ENCODE assay signal across 9 cellular contexts in genomic region chr20:21511850-21512633, GRCh38. TPM values are rescaled to one million over a fixed set of nuclear protein-coding genes. Genes with fewer than 3 reads are reported as not detected.
A peak's percentile ranks its signal among the peaks of the same experiment; 100 is the strongest.
DNase-seq lines count a peak whose midpoint lies in the region; ATAC-seq and TF ChIP-seq lines count a peak whose summit lies in the region.
"Had no signal": no experiment of that assay in that cellular context is flagged by ENCODE, and none has a peak within 500 bp of the region (broad histone marks: within the 10 kb centered on the region; RNA-seq: fewer than 3 reads in every experiment).

No MANE protein-coding gene starts in this region.

- no peak overlapping the region for H3K27ac ChIP-seq in CD4-positive, CD25-positive, alpha-beta regulatory T cell (ENCODE audit: insufficient read depth, low read length, poor library complexity, severe bottlenecking)
- no peak overlapping the region for H3K27ac ChIP-seq in PC-3 (ENCODE audit: low read length)
- H3K27ac ChIP-seq in endodermal cell (ENCODE audit: low read depth, low read length), result no peak overlapping the region
- no peak overlapping the region for H3K27ac ChIP-seq in neuronal stem cell (replicated peaks; ENCODE audit: low read length)
- no peak overlapping the region for H3K27ac ChIP-seq in tibial nerve

- POLR2A ChIA-PET in PC-3 (lab: Charles Lee; ENCODE audit: unreplicated experiment), result no interaction called here

- H3K27me3 ChIP-seq in CD4-positive, CD25-positive, alpha-beta regulatory T cell (ENCODE audit: control insufficient read depth, insufficient read depth, low read length), result peaks cover 27% of the 10 kb centered on the region
- H3K27me3 ChIP-seq in PC-3 (ENCODE audit: low read length) (peaks cover 80% of the 10 kb centered on the region), endodermal cell (ENCODE audit: control insufficient read depth, insufficient read depth, low read length, poor library complexity, severe bottlenecking) (peaks cover 97% of the 10 kb centered on the region), neuronal stem cell (ENCODE audit: control insufficient read depth in 3 of 3, insufficient read depth in 3 of 3, low read depth in 1 of 3, low read length in 3 of 3) (peaks cover 81 to 98% (median 95%) of the 10 kb centered on the region in 3 experiments), tibial nerve (peaks cover 7 to 100% of the 10 kb centered on the region in 2 donors)

- no peak overlapping the region for H4K8ac ChIP-seq in neuronal stem cell (ENCODE audit: low read depth, low read length)

- H3K9me3 ChIP-seq in CD4-positive, CD25-positive, alpha-beta regulatory T cell (ENCODE audit: control insufficient read depth in 2 of 2, low read length in 2 of 2), result no peaks in the 10 kb centered on the region
- H3K9me3 ChIP-seq in PC-3 (ENCODE audit: low read length), result no peaks in the 10 kb centered on the region
- no peaks in the 10 kb centered on the region for H3K9me3 ChIP-seq in endodermal cell (ENCODE audit: control insufficient read depth, low read length)
- no peaks in the 10 kb centered on the region for H3K9me3 ChIP-seq in neuronal stem cell (replicated peaks in 1 of 2; ENCODE audit: control insufficient read depth in 2 of 2, insufficient read depth in 1 of 2, low read depth in 1 of 2, low read length in 2 of 2)
- no peaks in the 10 kb centered on the region for H3K9me3 ChIP-seq in tibial nerve

- peak overlapping the region; percentile 73 for H3K23ac ChIP-seq in neuronal stem cell (ENCODE audit: low read depth, low read length, poor library complexity)

- peak overlapping the region in 1 of 3 donors; percentile 43 for H3K27ac Mint-ChIP-seq in CD4-positive, CD25-positive, alpha-beta regulatory T cell
- no peak overlapping the region for H3K27ac Mint-ChIP-seq in endodermal cell

- H3K27me3 Mint-ChIP-seq in CD4-positive, CD25-positive, alpha-beta regulatory T cell, result peaks cover 94% of the 10 kb centered on the region
- peaks cover 94% of the 10 kb centered on the region for H3K27me3 Mint-ChIP-seq in endodermal cell (ENCODE audit: insufficient read depth)

- no peak overlapping the region for H3K4ac ChIP-seq in neuronal stem cell (ENCODE audit: low read length)

- BruUV-seq in PC-3 (replicated peaks; lab: Mats Ljungman, UMichigan), result no TSS peak

- H3F3A ChIP-seq in PC-3 (ENCODE audit: low read length, unreplicated experiment), result no peaks in the 10 kb centered on the region

- no peak for TF ChIP-seq POLR2A in tibial nerve (IDR thresholded peaks at IDR 0.05)

- H3K79me1 ChIP-seq in neuronal stem cell (ENCODE audit: low read depth, low read length), result no peaks in the 10 kb centered on the region

- no peak overlapping the region for H2BK5ac ChIP-seq in neuronal stem cell (ENCODE audit: low read length)

- H2AFZ ChIP-seq in PC-3 (ENCODE audit: low read length), result no peak overlapping the region
- H2AFZ ChIP-seq in neuronal stem cell (ENCODE audit: low read length), result peak overlapping the region; percentile 68

- H3K9me3 Mint-ChIP-seq in CD4-positive, CD25-positive, alpha-beta regulatory T cell, result peaks cover 0 to 9% (median 0%) of the 10 kb centered on the region in 7 donors
- H3K9me3 Mint-ChIP-seq in endodermal cell, result no peaks in the 10 kb centered on the region

- H2BK12ac ChIP-seq in neuronal stem cell (ENCODE audit: low read length), result no peak overlapping the region

- no peak for ATAC-seq in CD4-positive, CD25-positive, alpha-beta regulatory T cell (ENCODE audit: low read depth in 2 of 2)
- peak; percentile 13; the same call in 1 of the 2 replicates for ATAC-seq in PC-3
- ATAC-seq in GM19023 (IDR thresholded peaks at IDR 0.05; ENCODE audit: unreplicated experiment), result no peak

- no peak for TF ChIP-seq CTCF in PC-3 (conservative IDR thresholded peaks at IDR 0.05; ENCODE audit: low read depth, low read length)
- no peak for TF ChIP-seq CTCF in endodermal cell (conservative IDR thresholded peaks at IDR 0.05)
- no peak for TF ChIP-seq CTCF in tibial nerve (IDR thresholded peaks at IDR 0.05)

- peak overlapping the region; percentile 49 for H2BK15ac ChIP-seq in neuronal stem cell (ENCODE audit: low read length)

- H4K20me1 ChIP-seq in PC-3 (ENCODE audit: low read length), result no peaks in the 10 kb centered on the region

- H3K4me2 ChIP-seq in PC-3 (ENCODE audit: low read length) (peak overlapping the region; percentile 77), neuronal stem cell (ENCODE audit: insufficient read depth, low read length, poor library complexity, severe bottlenecking) (no peak overlapping the region)

- no peak for TF ChIP-seq EP300 in tibial nerve (IDR thresholded peaks at IDR 0.05)

- WGBS in endodermal cell (ENCODE audit: insufficient coverage in 1 of 2, insufficient read length in 1 of 2), 2 experiments, result 0 to 1% methylated on average over 12 to 76 of the region's 76 CpGs
- no CpG with 5 or more reads among the region's 76 CpGs for WGBS in neuronal stem cell (ENCODE audit: extremely low coverage in 2 of 2, insufficient read length in 2 of 2, insufficient replicate concordance in 1 of 2), 2 donors
- 9 to 14% methylated on average over 38 to 43 of the region's 76 CpGs for WGBS in tibial nerve, 2 donors

- no peak for DNase-seq in CD4-positive, CD25-positive, alpha-beta regulatory T cell
- no peak for DNase-seq in PC-3
- peak; percentile 80 for DNase-seq in endodermal cell
- no peak for DNase-seq in neuronal stem cell (ENCODE audit: low spot score)
- DNase-seq in tibial nerve (ENCODE audit: low spot score in 2 of 2), result no peak
- no peak for DNase-seq in HPDE6-E6E7 (ENCODE audit: extremely low spot score)
- DNase-seq in stimulated activated CD4-positive, alpha-beta T cell treated with anti-CD3 and anti-CD28 coated beads, Interleukin-4, amount 100 ng/mL, for 24 hours, result no peak

- no peak overlapping the region for H2BK120ac ChIP-seq in neuronal stem cell (ENCODE audit: low read depth, low read length)

- no peak overlapping the region for H4K91ac ChIP-seq in neuronal stem cell (ENCODE audit: low read depth, low read length, poor library complexity)

- H3K4me1 ChIP-seq in CD4-positive, CD25-positive, alpha-beta regulatory T cell (ENCODE audit: control insufficient read depth, insufficient read depth, low read length, poor library complexity, severe bottlenecking), result peaks cover 65% of the 10 kb centered on the region
- H3K4me1 ChIP-seq in PC-3 (ENCODE audit: insufficient read depth, low read length), result 0 out of 2 replicates have a peak, but pooled peaks cover 8% of the 10 kb centered on the region
- peaks cover 9% of the 10 kb centered on the region for H3K4me1 ChIP-seq in endodermal cell (ENCODE audit: control insufficient read depth, insufficient read depth, low read length)
- H3K4me1 ChIP-seq in neuronal stem cell (ENCODE audit: control insufficient read depth in 2 of 2, insufficient read depth in 1 of 2, low read depth in 1 of 2, low read length in 2 of 2), result peaks cover 10 to 15% of the 10 kb centered on the region in 2 donors
- H3K4me1 ChIP-seq in tibial nerve, result peaks cover 0 to 89% (median 45%) of the 10 kb centered on the region in 4 donors

- no peak overlapping the region for H3K14ac ChIP-seq in neuronal stem cell (ENCODE audit: low read length)

- H3K9ac ChIP-seq in PC-3 (ENCODE audit: low read length), result no peak overlapping the region
- no peak overlapping the region for H3K9ac ChIP-seq in endodermal cell (ENCODE audit: extremely low read depth, low read length, poor library complexity, severe bottlenecking)
- H3K9ac ChIP-seq in neuronal stem cell (ENCODE audit: low read depth, low read length, poor library complexity), result no peak overlapping the region

- CTCF ChIA-PET in PC-3 (lab: Charles Lee), result no interaction called here

- peaks cover 4 to 76% (median 28%) of the 10 kb centered on the region in 4 donors for H3K4me1 Mint-ChIP-seq in CD4-positive, CD25-positive, alpha-beta regulatory T cell
- H3K4me1 Mint-ChIP-seq in endodermal cell, result peaks cover 36% of the 10 kb centered on the region

- H3K36me3 Mint-ChIP-seq in CD4-positive, CD25-positive, alpha-beta regulatory T cell, result no peaks in the 10 kb centered on the region
- H3K36me3 Mint-ChIP-seq in endodermal cell (ENCODE audit: low read depth), result no peaks in the 10 kb centered on the region

- H3K4me3 ChIP-seq in CD4-positive, CD25-positive, alpha-beta regulatory T cell (ENCODE audit: low read depth, low read length), result no peak overlapping the region
- peak overlapping the region; percentile 50 for H3K4me3 ChIP-seq in PC-3 (ENCODE audit: low read length)
- H3K4me3 ChIP-seq in endodermal cell (ENCODE audit: low read length), result peak overlapping the region; percentile 36
- no peak overlapping the region for H3K4me3 ChIP-seq in neuronal stem cell (ENCODE audit: low read length in 2 of 2)
- H3K4me3 ChIP-seq in tibial nerve, result peak overlapping the region in 2 of 4 donors; percentile 3 to 40

- H3K18ac ChIP-seq in neuronal stem cell (ENCODE audit: low read length), result peak overlapping the region; percentile 65

- no peaks in the 10 kb centered on the region for H3K9me2 ChIP-seq in PC-3 (replicated peaks; ENCODE audit: low read length)

- H2AK5ac ChIP-seq in neuronal stem cell (ENCODE audit: low read depth, low read length), result peak overlapping the region; percentile 37

- peak overlapping the region; percentile 47 to 83 (median 74) for H3K4me3 Mint-ChIP-seq in CD4-positive, CD25-positive, alpha-beta regulatory T cell
- H3K4me3 Mint-ChIP-seq in endodermal cell, result peak overlapping the region; percentile 55

- no peaks in the 10 kb centered on the region for H3K79me2 ChIP-seq in PC-3 (ENCODE audit: low read length)

- intact Hi-C loops in PC-3 (cut with micrococcal nuclease), result no loop called here

- no peaks in the 10 kb centered on the region for H3K36me3 ChIP-seq in CD4-positive, CD25-positive, alpha-beta regulatory T cell (ENCODE audit: control insufficient read depth, insufficient read depth, low read length)
- H3K36me3 ChIP-seq in PC-3 (ENCODE audit: low read depth, low read length) (no peaks in the 10 kb centered on the region), endodermal cell (ENCODE audit: control insufficient read depth, insufficient read depth, low read length) (no peaks in the 10 kb centered on the region), neuronal stem cell (replicated peaks in 1 of 2; ENCODE audit: control insufficient read depth in 2 of 2, insufficient read depth in 2 of 2, low read length in 2 of 2) (no peaks in the 10 kb centered on the region), tibial nerve (no peaks in the 10 kb centered on the region)

RNA-seq across cellular contexts. Expression of gene NKX2-2, which starts 1.8 kb away (rescaled TPM):
- total RNA-seq in CD4-positive, CD25-positive, alpha-beta regulatory T cell, result not detected
- polyA plus RNA-seq in CD4-positive, CD25-positive, alpha-beta regulatory T cell, result not detected
- total RNA-seq in PC-3 (2014; rRNA removed), result not detected in 2 replicates
- 1 to 10 TPM in 1 of 2 donors, under 1 TPM in 1; 0.31 to 1.5 TPM for total RNA-seq in endodermal cell
- 0.11 TPM for polyA plus RNA-seq in endodermal cell (2013, experiment 1 of 2)
- not detected for polyA plus RNA-seq in endodermal cell (2013, experiment 2 of 2)
- polyA plus RNA-seq in neuronal stem cell (2013, experiment 1 of 2), result not detected
- not detected for polyA plus RNA-seq in neuronal stem cell (2013, experiment 2 of 2)
- not detected for total RNA-seq in tibial nerve
- total RNA-seq: mucosa of gallbladder had no signal

Comparison
In these comparisons a context has a peak if more than half of its experiments do, and no peak if none do; other contexts are left out.
1. H3K4me3 ChIP-seq: peak in PC-3 (single experiment) and endodermal cell (single experiment); none in CD4-positive, CD25-positive, alpha-beta regulatory T cell (single experiment) and neuronal stem cell (0 of 2).